In the genomic region with DNA sequence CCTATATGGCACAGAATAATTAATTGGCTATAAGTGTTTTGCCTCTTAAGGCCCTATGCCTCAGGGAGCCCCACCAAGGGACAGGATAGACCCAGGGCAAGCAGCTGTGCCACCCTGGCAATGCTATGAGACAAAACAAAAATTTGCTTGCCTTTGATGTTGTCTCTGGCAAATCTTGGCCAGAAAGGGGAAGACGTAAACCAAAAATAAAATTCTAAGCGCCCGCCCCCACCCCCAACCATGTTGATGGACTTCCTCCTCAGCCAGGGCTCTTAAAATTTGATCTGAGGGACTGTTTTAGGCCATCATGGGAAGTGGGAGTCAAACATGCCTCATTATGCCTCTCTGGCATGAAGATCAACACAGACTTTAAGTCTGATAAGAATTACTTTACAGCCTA, we compare ENCODE assay signal across 17 cellular contexts.
"Had no signal": no experiment of that assay in that cellular context is flagged by ENCODE, and none has a peak within 500 bp of the region (broad histone marks: within the 10 kb centered on the region; RNA-seq: fewer than 3 reads in every experiment).

No MANE protein-coding gene starts in this region.

- H3K4me1 ChIP-seq: thyroid gland had no signal

- DNase-seq: activated CD4-positive, alpha-beta T cell treated with anti-CD3 and anti-CD28 coated beads, Interleukin-2, amount 10 ng/mL, durations not matched to agents 24 days and 14 days; activated CD8-positive, alpha-beta T cell treated with anti-CD3 and anti-CD28 coated beads for 36 hours; activated naive CD4-positive, alpha-beta T cell; activated naive CD8-positive, alpha-beta T cell treated with anti-CD3 and anti-CD28 coated beads, Interleukin-2, amount 10 ng/mL, durations not matched to agents 7 days and 5 days; activated T-cell treated with anti-CD3 and anti-CD28 coated beads, Interleukin-2, amount 50 U/mL, for 1 hour; caudate nucleus; effector memory CD8-positive, alpha-beta T cell; mesenchymal stem cell; naive B cell; retina; stimulated activated CD8-positive, alpha-beta memory T cell treated with anti-CD3 and anti-CD28 coated beads, Interleukin-4, amount 100 ng/mL, for 48 hours; stimulated activated naive CD4-positive, alpha-beta T cell; thyroid gland had no signal

- H3K9me3 ChIP-seq: mucosa of descending colon, thyroid gland had no signal

- FAIRE-seq: urothelium cell line had no signal

- H3K27me3 ChIP-seq: hepatocyte, thyroid gland had no signal

- H3K36me3 ChIP-seq: thyroid gland had no signal

- ATAC-seq: activated CD8-positive, alpha-beta T cell treated with anti-CD3 and anti-CD28 coated beads for 36 hours; activated T-helper 17 cell treated with anti-CD3 and anti-CD28 coated beads, Interleukin-2, amount 50 U/mL, for 72 hours; effector memory CD8-positive, alpha-beta T cell; mucosa of descending colon had no signal

- H3K4me3 ChIP-seq: hepatocyte, mucosa of descending colon, thyroid gland had no signal

- H3K27ac ChIP-seq: hepatocyte, thyroid gland had no signal
